In genomic region chr6:8436956-8437355, GRCh38 we compare ENCODE assay signal across 26 cellular contexts. TPM values are rescaled to one million over a fixed set of nuclear protein-coding genes. Genes with fewer than 3 reads are reported as not detected.
DNase-seq lines count a peak whose midpoint lies in the region; ATAC-seq, FAIRE-seq and TF ChIP-seq lines count a peak whose summit lies in the region.
"Had no signal": no experiment of that assay in that cellular context is flagged by ENCODE, and none has a peak within 500 bp of the region (broad histone marks: within the 10 kb centered on the region; RNA-seq: fewer than 3 reads in every experiment).

No MANE protein-coding gene starts in this region.

- H3K4me3 Mint-ChIP-seq in activated naive CD8-positive, alpha-beta T cell, result peak overlapping the region; percentile 20
- no peak overlapping the region for H3K4me3 Mint-ChIP-seq in activated naive CD8-positive, alpha-beta T cell treated with anti-CD3 and anti-CD28 coated beads for 36 hours

- TF ChIP-seq CTCF in NB4 (IDR thresholded peaks at IDR 0.05; ENCODE audit: low read depth, low read length) (no peak), kidney (IDR thresholded peaks at IDR 0.05; ENCODE audit: borderline replicate concordance, extremely low read depth, insufficient read depth) (no peak)

- peaks cover 4% of the 10 kb centered on the region for H3K36me3 Mint-ChIP-seq in activated naive CD8-positive, alpha-beta T cell
- peaks cover 21% of the 10 kb centered on the region for H3K36me3 Mint-ChIP-seq in activated naive CD8-positive, alpha-beta T cell treated with anti-CD3 and anti-CD28 coated beads for 36 hours

- H3K9ac ChIP-seq in kidney (ENCODE audit: low read length in 2 of 2), result no peak overlapping the region

- H3K4me1 ChIP-seq in kidney (ENCODE audit: control insufficient read depth in 1 of 2, insufficient read depth in 1 of 2, low read depth in 1 of 2, low read length in 2 of 2), result peaks cover 0 to 2% of the 10 kb centered on the region in 2 donors

- H3K36me3 ChIP-seq in kidney (ENCODE audit: control insufficient read depth in 1 of 2, insufficient read depth in 2 of 2, low read length in 2 of 2), result no peaks in the 10 kb centered on the region
- H3K36me3 ChIP-seq: HAP-1, left ventricle myocardium inferior, WERI-Rb-1 had no signal

- H3K9me3 ChIP-seq in kidney (ENCODE audit: control insufficient read depth in 1 of 2, low read length in 2 of 2), result no peaks in the 10 kb centered on the region
- H3K9me3 ChIP-seq: HAP-1, left ventricle myocardium inferior, testis had no signal

- H3K4me3 ChIP-seq in NB4 (ENCODE audit: low read depth, low read length) (no peak overlapping the region), kidney (ENCODE audit: low read length in 2 of 2) (peak overlapping the region; percentile 2 to 97)
- H3K4me3 ChIP-seq: HAP-1 had no signal

- no peaks in the 10 kb centered on the region for H3K27me3 Mint-ChIP-seq in activated naive CD8-positive, alpha-beta T cell
- H3K27me3 Mint-ChIP-seq in activated naive CD8-positive, alpha-beta T cell treated with anti-CD3 and anti-CD28 coated beads for 36 hours, result no peaks in the 10 kb centered on the region

- no peak for DNase-seq in activated naive CD8-positive, alpha-beta T cell treated with anti-CD3 and anti-CD28 coated beads for 36 hours
- DNase-seq in NB4 (ENCODE audit: low read depth), result peak; percentile 16
- no peak for DNase-seq in kidney
- DNase-seq in renal cortical epithelial cell (ENCODE audit: low read depth), result peak; percentile 82
- no peak for DNase-seq in head of caudate nucleus
- DNase-seq in mesenteric fat pad (ENCODE audit: low spot score), result no peak
- DNase-seq: activated CD4-positive, alpha-beta T cell treated with anti-CD3 and anti-CD28 coated beads, Interleukin-2, amount 50 U/mL, for 4 hours; activated gamma-delta T cell treated with Interleukin-2 at 50 U/mL for 16 hours; aorta; central memory CD4-positive, alpha-beta T cell; left ventricle myocardium inferior; MM.1S; NCI-H187; NCI-H226; SHP77 treated with DMSO at 0.1 percent for 48 hours; small intestine; stimulated activated CD4-positive, alpha-beta T cell treated with anti-CD3 and anti-CD28 coated beads, Interleukin-2, amount 100 ng/mL, for 24 hours; T-helper 2 cell; testis; WERI-Rb-1 had no signal

- FAIRE-seq in kidney (lab: Jason Lieb, UNC), result no peak
- FAIRE-seq: endothelial cell of umbilical vein, GM12891, small intestine had no signal

- peaks cover 33% of the 10 kb centered on the region for H3K4me1 Mint-ChIP-seq in activated naive CD8-positive, alpha-beta T cell (ENCODE audit: low read depth)
- H3K4me1 Mint-ChIP-seq in activated naive CD8-positive, alpha-beta T cell treated with anti-CD3 and anti-CD28 coated beads for 36 hours, result peaks cover 31% of the 10 kb centered on the region

- no peaks in the 10 kb centered on the region for H3K9me3 Mint-ChIP-seq in activated naive CD8-positive, alpha-beta T cell (ENCODE audit: low read depth)
- peaks cover 2% of the 10 kb centered on the region for H3K9me3 Mint-ChIP-seq in activated naive CD8-positive, alpha-beta T cell treated with anti-CD3 and anti-CD28 coated beads for 36 hours

- H3K27ac Mint-ChIP-seq in activated naive CD8-positive, alpha-beta T cell, result no peak overlapping the region
- no peak overlapping the region for H3K27ac Mint-ChIP-seq in activated naive CD8-positive, alpha-beta T cell treated with anti-CD3 and anti-CD28 coated beads for 36 hours

- ATAC-seq in activated CD4-positive, CD25-positive, alpha-beta regulatory T cell treated with anti-CD3 and anti-CD28 coated beads, Interleukin-2, amount 50 U/mL, for 24 hours, result no peak
- ATAC-seq: stimulated activated effector memory CD8-positive, alpha-beta T cell treated with anti-CD3 and anti-CD28 coated beads, Interleukin-12 subunit alpha, Interleukin-12 subunit beta, amount 100 ng/mL, for 72 hours had no signal

- no peak for TF ChIP-seq POLR2A in NB4 (IDR thresholded peaks at IDR 0.05; ENCODE audit: extremely low read depth, insufficient read length)

- intact Hi-C loops in kidney (cut with DNase I), result no loop called here
- intact Hi-C loops in head of caudate nucleus (cut with DNase I), result loop anchor here (10.0 kb wide), 1 partner anchor 332 kb away; the partner anchor contains the start of gene EEF1E1

- no peak overlapping the region for H3K27ac ChIP-seq in kidney (ENCODE audit: low read depth in 2 of 2, low read length in 2 of 2)
- H3K27ac ChIP-seq: left ventricle myocardium inferior, testis, WERI-Rb-1 had no signal

RNA-seq across cellular contexts. Expression of gene SLC35B3, which starts 1.6 kb away (rescaled TPM):
- 10 to 100 TPM in 1 of 2 experiments, 1 to 10 TPM in 1; 9.9 to 10.1 TPM for total RNA-seq in activated naive CD8-positive, alpha-beta T cell treated with anti-CD3 and anti-CD28 coated beads for 36 hours
- total RNA-seq in kidney (23.0 TPM), renal cortical epithelial cell (23.4 and 54.2 TPM in 2 replicates), mesenteric fat pad (16.9 TPM)
- 18.4 TPM for polyA plus RNA-seq in kidney (ENCODE audit: insufficient read depth, low read depth, low replicate concordance)

Comparison
In these comparisons a context has a peak if more than half of its experiments do, and no peak if none do; other contexts are left out.
1. DNase-seq: peak in NB4 (single experiment) and renal cortical epithelial cell (single experiment); none in activated naive CD8-positive, alpha-beta T cell treated with anti-CD3 and anti-CD28 coated beads for 36 hours (single experiment), kidney (single experiment), head of caudate nucleus (0 of 42) and mesenteric fat pad (single experiment).